In the genomic region with DNA sequence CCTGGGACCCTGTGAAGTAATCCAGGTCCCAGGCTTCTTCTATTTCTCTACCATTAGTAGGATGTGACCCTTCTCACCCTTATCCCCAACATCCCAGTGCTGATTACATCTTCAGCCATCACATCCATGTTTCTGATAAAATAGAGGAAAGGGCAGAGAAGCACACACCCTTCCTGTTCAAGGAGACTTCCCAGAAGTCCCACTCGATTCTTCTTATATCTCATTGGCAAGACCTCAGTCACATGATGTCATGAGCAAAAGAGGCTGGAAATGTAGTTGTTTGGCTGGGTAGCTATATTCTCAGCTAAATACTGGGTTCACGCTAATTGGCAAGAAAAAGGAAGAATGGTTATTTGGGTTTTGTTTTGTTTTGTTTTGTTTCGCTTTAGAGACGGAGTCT, we compare ENCODE assay signal across 8 cellular contexts.
"Had no signal": no experiment of that assay in that cellular context is flagged by ENCODE, and none has a peak within 500 bp of the region (broad histone marks: within the 10 kb centered on the region; RNA-seq: fewer than 3 reads in every experiment).

No MANE protein-coding gene starts in this region.

- H3K4me1 ChIP-seq: HAP-1 had no signal

- H3K27ac ChIP-seq: HL-60 had no signal

- FAIRE-seq: HepG2 had no signal

- H3K4me3 ChIP-seq: HAP-1 had no signal

- H3K36me3 ChIP-seq: HAP-1 had no signal

- DNase-seq: GOT3, H7, HFFc6, KG1 had no signal

- H3K9me3 ChIP-seq: HAP-1 had no signal

- ATAC-seq: HCT116, HepG2 had no signal
